In genomic region chr4:123877561-123877960, GRCh38 we compare ENCODE assay signal across 18 cellular contexts.
"Had no signal": no experiment of that assay in that cellular context is flagged by ENCODE, and none has a peak within 500 bp of the region (broad histone marks: within the 10 kb centered on the region; RNA-seq: fewer than 3 reads in every experiment).

No MANE protein-coding gene starts in this region.

- H3K4me1 ChIP-seq: ascending aorta, left lung, uterus had no signal

- H3K36me3 ChIP-seq: ascending aorta, gastrocnemius medialis, left lung, neutrophil, tibial nerve, uterus had no signal

- H3K27ac ChIP-seq: ascending aorta, left lung, neutrophil, tibial nerve had no signal

- DNase-seq: activated CD4-positive, CD25-positive, alpha-beta regulatory T cell treated with anti-CD3 and anti-CD28 coated beads, Interleukin-2, amount 50 U/mL, for 72 hours; activated naive CD4-positive, alpha-beta T cell treated with Interleukin-2 at 50 U/mL for 16 hours; cortex of kidney; effector CD4-positive, alpha-beta T cell; gastrocnemius medialis; islet precursor cell; left lung; mesenchymal stem cell; natural killer cell; retina; stimulated activated CD4-positive, alpha-beta T cell treated with anti-CD3 and anti-CD28 coated beads, Interleukin-15, amount 100 ng/mL, for 24 hours; stimulated activated CD4-positive, alpha-beta T cell treated with anti-CD3 and anti-CD28 coated beads, Interleukin-4, amount 100 ng/mL, for 1 hour; stimulated activated naive B cell treated with anti-CD40 and anti-IgM and Interleukin-4, amounts not matched to agents 10 μg/mL and 1 μg/mL and 100 μg/mL, for 72 hours; uterus had no signal

- H3K9me3 ChIP-seq: ascending aorta, gastrocnemius medialis, left lung, neutrophil, tibial nerve, uterus had no signal

- H3K27me3 ChIP-seq: ascending aorta, gastrocnemius medialis, left lung, neutrophil, tibial nerve, uterus had no signal

- ATAC-seq: activated T-helper 17 cell treated with anti-CD3 and anti-CD28 coated beads, Interleukin-2, amount 50 U/mL, for 72 hours; natural killer cell; stimulated activated naive B cell treated with anti-CD40 and anti-IgM and Interleukin-4, amounts not matched to agents 10 μg/mL and 1 μg/mL and 100 μg/mL, for 72 hours had no signal

- H3K4me3 ChIP-seq: ascending aorta, gastrocnemius medialis, left lung, tibial nerve, uterus had no signal
